ENCODE assay signal across 8 cellular contexts in the genomic region with DNA sequence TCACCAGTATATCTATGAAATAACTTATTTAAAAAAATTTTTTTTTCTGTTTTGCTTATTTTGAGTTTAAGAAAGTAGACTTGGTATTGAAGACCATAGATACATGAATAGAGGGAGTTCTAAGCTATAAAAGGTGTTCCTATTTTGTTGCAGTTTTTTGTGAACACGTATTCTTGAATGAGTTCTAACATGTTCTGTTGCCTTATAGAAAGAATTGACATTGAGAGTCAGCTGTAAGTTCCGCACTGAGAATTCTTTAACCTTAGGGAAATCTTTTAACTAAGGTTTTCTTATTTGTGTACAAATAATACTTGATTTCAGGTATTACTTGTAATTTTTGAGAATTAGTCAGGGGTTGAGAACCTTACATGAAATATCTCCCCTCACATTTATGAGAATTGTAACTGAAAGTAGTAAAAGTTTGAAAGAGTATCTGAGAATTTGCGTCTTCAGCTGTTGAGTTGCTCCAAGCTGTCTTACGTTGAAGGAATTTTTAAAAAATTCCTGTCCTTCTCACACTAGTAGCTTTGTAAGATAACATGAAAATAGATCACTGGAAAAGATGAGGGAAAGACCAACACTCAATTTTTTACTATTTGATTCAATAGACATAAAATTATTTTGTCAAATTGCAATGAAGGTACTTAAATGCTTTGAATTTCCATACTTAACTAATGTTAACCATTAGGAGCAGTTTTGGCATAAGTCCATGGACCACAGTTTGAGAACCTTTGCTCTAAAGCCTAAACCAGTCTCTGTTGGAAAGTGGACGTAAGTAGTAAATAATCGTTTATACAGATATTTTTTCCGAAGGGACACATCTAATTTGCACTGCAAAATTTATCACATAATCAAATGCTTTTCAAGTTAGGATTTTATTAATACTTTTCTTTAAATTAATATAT. TPM values are rescaled to one million over a fixed set of nuclear protein-coding genes. Genes with fewer than 3 reads are reported as not detected.
DNase-seq lines count a peak whose midpoint lies in the region; ATAC-seq and TF ChIP-seq lines count a peak whose summit lies in the region.

No MANE protein-coding gene starts in this region.

- H3K9me3 ChIP-seq in neural cell (ENCODE audit: low read length), result no peaks in the 10 kb centered on the region

- peak overlapping the region; percentile 83 for H3K27ac Mint-ChIP-seq in chondrocyte (ENCODE audit: unreplicated experiment)

- no peak overlapping the region for H3K27ac ChIP-seq in neural cell (ENCODE audit: low read length)

- no peaks in the 10 kb centered on the region for H3K9me3 Mint-ChIP-seq in chondrocyte (ENCODE audit: low read depth)

- no peaks in the 10 kb centered on the region for H3K27me3 ChIP-seq in neural cell (ENCODE audit: insufficient read depth, low read depth, low read length)

- H3K4me3 ChIP-seq in neural cell (ENCODE audit: low read length), result peak overlapping the region; percentile 86

- no peaks in the 10 kb centered on the region for H3K27me3 Mint-ChIP-seq in chondrocyte (ENCODE audit: low read depth)

- ATAC-seq in GM18909 (IDR thresholded peaks at IDR 0.05; ENCODE audit: poor library complexity, unreplicated experiment), result no peak

- no peak overlapping the region for H3K9ac ChIP-seq in neural cell (ENCODE audit: low read length)

- peaks cover 3% of the 10 kb centered on the region for H3K36me3 Mint-ChIP-seq in chondrocyte (ENCODE audit: low read depth)

- no peak for TF ChIP-seq CTCF in chondrocyte (IDR thresholded peaks at IDR 0.05)
- TF ChIP-seq CTCF in neural cell (IDR thresholded peaks at IDR 0.05; ENCODE audit: poor library complexity, severe bottlenecking), result no peak

- TF ChIP-seq RAD21 in neural cell (conservative IDR thresholded peaks at IDR 0.05), result no peak

- no peak for TF ChIP-seq EP300 in neural cell (conservative IDR thresholded peaks at IDR 0.05; ENCODE audit: poor library complexity, severe bottlenecking)

- H3K36me3 ChIP-seq in neural cell (ENCODE audit: insufficient read depth, low read length), result no peaks in the 10 kb centered on the region

- H3K9me2 ChIP-seq in neural cell (ENCODE audit: insufficient read depth, low read length), result no peaks in the 10 kb centered on the region

- H3K4me3 Mint-ChIP-seq in chondrocyte (ENCODE audit: unreplicated experiment), result peak overlapping the region; percentile 99

- no peak overlapping the region for H2AFZ ChIP-seq in neural cell (ENCODE audit: low read depth, low read length)

- peaks cover 51% of the 10 kb centered on the region for H3K4me1 Mint-ChIP-seq in chondrocyte (ENCODE audit: low read depth)

- peak overlapping the region; percentile 76 for H3K4me2 ChIP-seq in neural cell (ENCODE audit: low read length)

- peaks cover 7% of the 10 kb centered on the region for H3F3A ChIP-seq in neural cell (ENCODE audit: insufficient read depth, low read length, poor library complexity, severe bottlenecking)

- peaks cover 75% of the 10 kb centered on the region for H3K79me2 ChIP-seq in neural cell (replicated peaks; ENCODE audit: insufficient read depth, low read length)

- peaks cover 5% of the 10 kb centered on the region for H4K20me1 ChIP-seq in neural cell (ENCODE audit: insufficient read depth)

- DNase-seq in EH (ENCODE audit: low read depth) (peak; percentile 44), NAMALWA (ENCODE audit: low spot score) (peak; percentile 17), chondrocyte (ENCODE audit: low spot score) (no peak), NCI-H524 (lab: John Stamatoyannopoulos, UW) (no peak), NCI-H774 (lab: John Stamatoyannopoulos, UW) (no peak), DMS153 treated with DMSO at 0.1 percent for 48 hours (lab: John Stamatoyannopoulos, UW; ENCODE audit: unreplicated experiment) (no peak)

TF ChIP-seq in neural cell, 6 proteins besides CTCF, POLR2A, EP300 and RAD21:
- no peak for TF ChIP-seq POLR2AphosphoS5 (IDR thresholded peaks at IDR 0.05)
- TF ChIP-seq REST (IDR thresholded peaks at IDR 0.05; ENCODE audit: borderline replicate concordance), result no peak
- no peak for TF ChIP-seq EZH2 (IDR thresholded peaks at IDR 0.05; ENCODE audit: borderline replicate concordance, insufficient read depth, low read length, poor library complexity, severe bottlenecking)
- TF ChIP-seq MXI1 (conservative IDR thresholded peaks at IDR 0.05; ENCODE audit: poor library complexity, severe bottlenecking), result no peak
- TF ChIP-seq TAF1 (IDR thresholded peaks at IDR 0.05; ENCODE audit: low read depth), result no peak
- TF ChIP-seq SMC3 (conservative IDR thresholded peaks at IDR 0.05; ENCODE audit: poor library complexity), result no peak

RNA-seq across cellular contexts. Expression of gene DR1, which starts 3.8 kb away (rescaled TPM):
- total RNA-seq in chondrocyte, result 62.7 to 66.9 TPM (median 65.3 TPM) in 3 replicates
- polyA plus RNA-seq in neural cell, result 46.7 and 57.2 TPM in 2 replicates
- 81.1 and 108 TPM in 2 replicates for polyA minus RNA-seq in neural cell

Comparison
In these comparisons a context has a peak if more than half of its experiments do, and no peak if none do; other contexts are left out.
1. DNase-seq: peak in EH (single experiment) and NAMALWA (single experiment); none in chondrocyte (single experiment), NCI-H524 (0 of 2), NCI-H774 (single experiment) and DMS153 treated with DMSO at 0.1 percent for 48 hours (single experiment).